ENCODE assay signal across 27 cellular contexts in genomic region chr4:79292008-79292407, GRCh38. TPM values are rescaled to one million over a fixed set of nuclear protein-coding genes. Genes with fewer than 3 reads are reported as not detected.
A peak's percentile ranks its signal among the peaks of the same experiment; 100 is the strongest.
DNase-seq lines count a peak whose midpoint lies in the region; ATAC-seq and TF ChIP-seq lines count a peak whose summit lies in the region.
"Had no signal": no experiment of that assay in that cellular context is flagged by ENCODE, and none has a peak within 500 bp of the region (broad histone marks: within the 10 kb centered on the region; RNA-seq: fewer than 3 reads in every experiment).

No MANE protein-coding gene starts in this region.

- TF ChIP-seq POLR2A in uterus (IDR thresholded peaks at IDR 0.05): no peak

- no TSS peak for BruUV-seq in Calu3 (replicated peaks; lab: Mats Ljungman, UMichigan)

- H3K27me3 Mint-ChIP-seq in Calu3 (ENCODE audit: unreplicated experiment): no peaks in the 10 kb centered on the region
- H3K27me3 Mint-ChIP-seq: effector memory CD8-positive, alpha-beta T cell; naive B cell had no signal

- ATAC-seq in GM18867 (IDR thresholded peaks at IDR 0.05; ENCODE audit: unreplicated experiment) (peak; percentile 67), GM21529 (IDR thresholded peaks at IDR 0.05; ENCODE audit: unreplicated experiment) (peak; percentile 82), HG02973 (IDR thresholded peaks at IDR 0.05; ENCODE audit: unreplicated experiment) (peak; percentile 78), HG03280 (IDR thresholded peaks at IDR 0.05; ENCODE audit: unreplicated experiment) (no peak)
- ATAC-seq: effector memory CD8-positive, alpha-beta T cell; left ventricle myocardium superior had no signal

- no peaks in the 10 kb centered on the region for H3K27me3 ChIP-seq in uterus
- H3K27me3 ChIP-seq: colonic mucosa, suprapubic skin, vagina had no signal

- peak; percentile 37 for DNase-seq in NCI-H69 (lab: John Stamatoyannopoulos, UW)
- DNase-seq in Calu3: no peak
- DNase-seq in uterus: no peak
- DNase-seq in stimulated activated CD4-positive, alpha-beta T cell treated with anti-CD3 and anti-CD28 coated beads, Interleukin-12 subunit alpha, Interleukin-12 subunit beta, amount 100 ng/mL, for 4 hours: no peak
- DNase-seq: activated effector memory CD4-positive, alpha-beta T cell treated with Interleukin-2 at 50 U/mL for 16 hours; activated naive CD8-positive, alpha-beta T cell treated with anti-CD3 and anti-CD28 coated beads for 36 hours; aorta; CD4-positive, CD25-positive, alpha-beta regulatory T cell; colonic mucosa; effector memory CD8-positive, alpha-beta T cell; erythroblast; IMR-90; left ventricle myocardium superior; naive B cell; NCI-H1048; NCI-H187; NK-92 treated with Interleukin-12 subunit alpha and Interleukin-12 subunit beta, amount 100 ng/mL, for 24 hours; Right ventricle myocardium superior; stimulated activated naive CD4-positive, alpha-beta T cell had no signal

- H3K9me3 Mint-ChIP-seq in Calu3 (ENCODE audit: low read depth, unreplicated experiment): no peaks in the 10 kb centered on the region
- H3K9me3 Mint-ChIP-seq: activated naive CD8-positive, alpha-beta T cell treated with anti-CD3 and anti-CD28 coated beads for 36 hours; CD4-positive, CD25-positive, alpha-beta regulatory T cell had no signal

- CTCF ChIA-PET in Calu3 (lab: Charles Lee): no interaction called here

- no peak overlapping the region for H3K27ac ChIP-seq in uterus
- H3K27ac ChIP-seq: colonic mucosa, prostate gland, suprapubic skin, vagina had no signal

- no peak overlapping the region for H3K4me3 Mint-ChIP-seq in Calu3 (ENCODE audit: low read depth, unreplicated experiment)
- H3K4me3 Mint-ChIP-seq: activated naive CD8-positive, alpha-beta T cell treated with anti-CD3 and anti-CD28 coated beads for 36 hours; CD4-positive, CD25-positive, alpha-beta regulatory T cell; effector memory CD8-positive, alpha-beta T cell; naive B cell had no signal

- intact Hi-C loops in Calu3 (cut with micrococcal nuclease; ENCODE audit: unreplicated experiment): no loop called here
- intact Hi-C loops in uterus (cut with DNase I; ENCODE audit: low total_unique reads): no loop called here

- no peak overlapping the region for H3K27ac Mint-ChIP-seq in Calu3 (ENCODE audit: unreplicated experiment)
- H3K27ac Mint-ChIP-seq: activated naive CD8-positive, alpha-beta T cell treated with anti-CD3 and anti-CD28 coated beads for 36 hours; CD4-positive, CD25-positive, alpha-beta regulatory T cell; effector memory CD8-positive, alpha-beta T cell; naive B cell had no signal

- no peaks in the 10 kb centered on the region for H3K9me3 ChIP-seq in uterus
- H3K9me3 ChIP-seq: colonic mucosa, prostate gland, suprapubic skin, vagina had no signal

- no peak overlapping the region for H3K4me3 ChIP-seq in uterus
- H3K4me3 ChIP-seq: colonic mucosa, prostate gland, suprapubic skin, vagina had no signal

- no peaks in the 10 kb centered on the region for H3K36me3 ChIP-seq in uterus
- H3K36me3 ChIP-seq: colonic mucosa, prostate gland, suprapubic skin, vagina had no signal

- TF ChIP-seq CTCF in Calu3 (IDR thresholded peaks at IDR 0.05; ENCODE audit: unreplicated experiment) (no peak), uterus (IDR thresholded peaks at IDR 0.05) (no peak)

- no peaks in the 10 kb centered on the region for H3K36me3 Mint-ChIP-seq in Calu3 (ENCODE audit: insufficient read depth, unreplicated experiment)
- H3K36me3 Mint-ChIP-seq: activated naive CD8-positive, alpha-beta T cell treated with anti-CD3 and anti-CD28 coated beads for 36 hours; CD4-positive, CD25-positive, alpha-beta regulatory T cell; naive B cell had no signal

- no peaks in the 10 kb centered on the region for H3K4me1 Mint-ChIP-seq in Calu3 (ENCODE audit: low read depth, unreplicated experiment)
- H3K4me1 Mint-ChIP-seq: activated naive CD8-positive, alpha-beta T cell treated with anti-CD3 and anti-CD28 coated beads for 36 hours; CD4-positive, CD25-positive, alpha-beta regulatory T cell; naive B cell had no signal

- no peaks in the 10 kb centered on the region for H3K4me1 ChIP-seq in uterus
- H3K4me1 ChIP-seq: colonic mucosa, prostate gland, suprapubic skin, vagina had no signal

RNA-seq across cellular contexts. Expression of gene NAA11, which starts 33.9 kb away (rescaled TPM):
- total RNA-seq in Calu3 (2022) (not detected in 2 replicates), uterus (under 1 TPM in 1 of 4 donors, not detected in 3; 0.14 TPM)
- total RNA-seq: activated naive CD8-positive, alpha-beta T cell treated with anti-CD3 and anti-CD28 coated beads for 36 hours; aorta; CD4-positive, CD25-positive, alpha-beta regulatory T cell; colonic mucosa; IMR-90; left ventricle myocardium superior; Right ventricle myocardium superior; suprapubic skin; T-helper 2 cell treated with Interferon-gamma antibody and Interleukin-4, amounts not matched to agents 100 ng/mL and 5 ng/mL, for 36 hours; vagina had no signal
